In the genomic region with DNA sequence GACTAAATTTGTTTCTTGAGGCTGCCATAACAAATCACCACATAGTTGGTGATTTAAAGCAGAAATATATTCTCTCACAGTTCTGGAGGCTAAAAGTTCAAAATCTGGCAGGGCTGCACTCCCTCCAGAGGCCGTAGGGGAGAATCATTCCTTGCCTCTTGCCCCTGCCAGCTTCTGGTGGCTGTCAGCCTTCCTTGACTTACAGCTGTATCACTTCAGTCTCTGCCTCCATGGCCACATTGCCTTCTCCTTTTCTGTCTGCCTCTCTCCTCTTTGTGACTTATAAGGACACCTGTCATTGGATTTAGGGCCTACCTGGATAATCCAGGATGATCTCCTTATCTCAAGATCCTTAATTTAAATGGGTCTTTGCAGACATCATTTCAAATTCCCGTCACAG, we compare ENCODE assay signal across 1 cellular context.
TF ChIP-seq lines count a peak whose summit lies in the region.

No MANE protein-coding gene starts in this region.

TF ChIP-seq in H1, 55 proteins besides CTCF, POLR2A, EP300 and RAD21 (continued from another document):
- TF ChIP-seq, protein P1, sequence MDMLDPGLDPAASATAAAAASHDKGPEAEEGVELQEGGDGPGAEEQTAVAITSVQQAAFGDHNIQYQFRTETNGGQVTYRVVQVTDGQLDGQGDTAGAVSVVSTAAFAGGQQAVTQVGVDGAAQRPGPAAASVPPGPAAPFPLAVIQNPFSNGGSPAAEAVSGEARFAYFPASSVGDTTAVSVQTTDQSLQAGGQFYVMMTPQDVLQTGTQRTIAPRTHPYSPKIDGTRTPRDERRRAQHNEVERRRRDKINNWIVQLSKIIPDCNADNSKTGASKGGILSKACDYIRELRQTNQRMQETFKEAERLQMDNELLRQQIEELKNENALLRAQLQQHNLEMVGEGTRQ (IDR thresholded peaks at IDR 0.05; ENCODE audit: low read length): no peak
- TF ChIP-seq NANOG (IDR thresholded peaks at IDR 0.05; ENCODE audit: insufficient read depth, low read depth, low read length, poor library complexity, severe bottlenecking) (no peak), HDAC2 (IDR thresholded peaks at IDR 0.05; ENCODE audit: borderline replicate concordance in 1 of 2, low read depth in 2 of 2, low read length in 2 of 2) (no peak), RFX5 (IDR thresholded peaks at IDR 0.05; ENCODE audit: borderline replicate concordance, low read depth, low read length) (no peak), SP1 (IDR thresholded peaks at IDR 0.05; ENCODE audit: low read depth, low read length) (no peak), RXRA (IDR thresholded peaks at IDR 0.05; ENCODE audit: insufficient read depth, low read depth, low read length) (no peak), SP2 (IDR thresholded peaks at IDR 0.05; ENCODE audit: low read length) (no peak), CBX5 (IDR thresholded peaks at IDR 0.05; ENCODE audit: low read depth, low read length) (no peak), TBP (IDR thresholded peaks at IDR 0.05; ENCODE audit: low read depth, low read length) (no peak), GTF2F1 (IDR thresholded peaks at IDR 0.05; ENCODE audit: borderline replicate concordance, low read depth, low read length) (no peak), SRF (IDR thresholded peaks at IDR 0.05; ENCODE audit: low read depth, low read length) (no peak), SIN3A (conservative IDR thresholded peaks at IDR 0.05 in 1 of 2, IDR thresholded peaks at IDR 0.05 in 1 of 2; ENCODE audit: low read depth in 1 of 2, low read length in 2 of 2) (no peak)
